Comparison of ENCODE assay signal across 20 cellular contexts in the genomic region with DNA sequence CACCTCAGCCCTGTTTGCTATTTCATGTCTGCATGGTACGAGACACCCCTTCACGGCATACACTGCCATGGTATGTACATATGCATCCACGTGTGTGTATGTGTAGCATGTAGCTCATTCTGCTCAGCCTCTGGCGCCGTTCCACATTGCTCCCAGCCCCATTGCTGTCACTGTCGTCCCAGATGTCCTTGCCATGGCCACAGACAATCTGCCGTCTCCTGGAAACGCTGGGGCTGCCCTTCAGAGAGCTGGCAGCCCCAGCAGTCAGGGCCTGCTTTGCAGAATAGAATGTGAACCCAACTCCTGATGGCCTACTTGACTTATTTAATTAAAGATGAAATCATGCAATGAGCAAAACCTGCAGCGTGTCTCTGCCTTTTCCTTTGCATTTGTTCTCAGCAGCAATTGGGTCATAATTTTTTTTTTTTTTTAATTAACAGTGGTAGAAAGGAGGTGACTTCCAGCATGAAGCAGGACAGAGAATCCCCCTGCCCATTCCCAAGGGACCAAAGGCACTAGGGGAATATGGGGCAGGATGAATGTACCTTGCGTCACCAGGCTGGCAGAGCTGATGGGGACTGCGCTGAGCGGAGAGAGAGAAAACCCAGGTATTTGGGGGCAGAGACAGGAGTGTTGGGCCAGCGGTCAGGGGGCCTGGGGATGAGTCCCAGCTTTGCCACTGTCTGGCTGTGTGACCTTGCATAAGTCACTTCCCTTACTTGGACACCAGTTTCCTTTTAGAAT. TPM values are rescaled to one million over a fixed set of nuclear protein-coding genes. Genes with fewer than 3 reads are reported as not detected.
A peak's percentile ranks its signal among the peaks of the same experiment; 100 is the strongest.
DNase-seq lines count a peak whose midpoint lies in the region; ATAC-seq and TF ChIP-seq lines count a peak whose summit lies in the region.
"Had no signal": no experiment of that assay in that cellular context is flagged by ENCODE, and none has a peak within 500 bp of the region (broad histone marks: within the 10 kb centered on the region; RNA-seq: fewer than 3 reads in every experiment).

No MANE protein-coding gene starts in this region.

- TF ChIP-seq CTCF in ascending aorta (IDR thresholded peaks at IDR 0.05): no peak

- no peaks in the 10 kb centered on the region for H3K9me3 ChIP-seq in ascending aorta
- H3K9me3 ChIP-seq: A549, esophagus squamous epithelium, uterus had no signal

- no peak overlapping the region for H3K4me3 ChIP-seq in ascending aorta
- H3K4me3 ChIP-seq: A549, esophagus squamous epithelium, GM23338, K562, uterus had no signal

- no peaks in the 10 kb centered on the region for H3K27me3 ChIP-seq in ascending aorta
- H3K27me3 ChIP-seq: esophagus squamous epithelium, uterus had no signal

- peak; percentile 17 for ATAC-seq in Right ventricle myocardium inferior
- no peak for ATAC-seq in GM18505 (IDR thresholded peaks at IDR 0.05; ENCODE audit: unreplicated experiment)
- no peak for ATAC-seq in GM21390 (IDR thresholded peaks at IDR 0.05; ENCODE audit: unreplicated experiment)
- ATAC-seq: A549; activated CD8-positive, alpha-beta memory T cell treated with anti-CD3 and anti-CD28 coated beads, Interleukin-2, amount 10 ng/mL, durations not matched to agents 7 days and 5 days; GM23338; K562 had no signal

- peaks cover 22 to 41% of the 10 kb centered on the region in 2 donors for H3K4me1 ChIP-seq in ascending aorta
- H3K4me1 ChIP-seq: parathyroid adenoma had no signal

- H3K36me3 ChIP-seq in ascending aorta: peaks cover 1 to 11% of the 10 kb centered on the region in 2 donors
- H3K36me3 ChIP-seq: uterus had no signal

- DNase-seq in Right ventricle myocardium inferior (ENCODE audit: missing footprints) (peak; percentile 84), cardiac septum (ENCODE audit: low spot score) (no peak), cerebellum (ENCODE audit: low spot score) (peak; percentile 61), medulla oblongata (ENCODE audit: extremely low spot score) (peak; percentile 71), ascending aorta (ENCODE audit: low spot score in 2 of 2) (no peak)
- DNase-seq: activated CD4-positive, alpha-beta T cell treated with anti-CD3 and anti-CD28 coated beads for 1 hour; activated CD8-positive, alpha-beta memory T cell treated with anti-CD3 and anti-CD28 coated beads, Interleukin-2, amount 10 ng/mL, durations not matched to agents 7 days and 5 days; dermis blood vessel endothelial cell; esophagus squamous epithelium; NCI-H1417; SIG-M5; stimulated activated naive CD4-positive, alpha-beta T cell; uterus had no signal

- peak overlapping the region; percentile 99 for H3K27ac ChIP-seq in temporal lobe (ENCODE audit: low read depth, low read length)
- H3K27ac ChIP-seq in ascending aorta: peak overlapping the region in 1 of 2 donors; percentile 32
- H3K27ac ChIP-seq: A549, parathyroid adenoma had no signal

- intact Hi-C loops in Right ventricle myocardium inferior (cut with DNase I): loop anchor here (2.0 kb wide), 1 partner anchor 29 kb away; no protein-coding TSS in a partner anchor
- intact Hi-C loops in cardiac septum (cut with DNase I): no loop called here
- intact Hi-C loops in ascending aorta (cut with DNase I): no loop called here

- no peak for TF ChIP-seq POLR2A in GM18505 (IDR thresholded peaks at IDR 0.05; ENCODE audit: borderline replicate concordance, extremely low read depth, insufficient read depth, insufficient read length)

RNA-seq across cellular contexts. Expression of a gene that starts 49.2 kb away (rescaled TPM):
- total RNA-seq in Right ventricle myocardium inferior (18.1 TPM), cardiac septum (24.4 TPM), cerebellum (22.0 TPM), temporal lobe (5.4 TPM), ascending aorta (41.4 TPM)

Comparison
In these comparisons a context has a peak if more than half of its experiments do, and no peak if none do; other contexts are left out.
1. DNase-seq: peak in Right ventricle myocardium inferior (single experiment), cerebellum (single experiment) and medulla oblongata (single experiment); none in cardiac septum (single experiment) and ascending aorta (0 of 2).